Comparison of ENCODE assay signal across 1 cellular context in genomic region chr16:2755158-2755557, GRCh38.
TF ChIP-seq lines count a peak whose summit lies in the region.

No MANE protein-coding gene starts in this region.

TF ChIP-seq in K562, 482 proteins besides CTCF, POLR2A, EP300 and RAD21:
- TF ChIP-seq MBD2 (IDR thresholded peaks at IDR 0.05; ENCODE audit: borderline replicate concordance, low read depth) (no peak), HBP1 (CRISPR knock-in tag; IDR thresholded peaks at IDR 0.05) (0 out of 2 replicates have a peak, but pooled peaks have one; percentile 14), RBM14 (IDR thresholded peaks at IDR 0.05; ENCODE audit: borderline replicate concordance, insufficient read depth, low read depth, low read length) (no peak), SAFB (IDR thresholded peaks at IDR 0.05; ENCODE audit: borderline replicate concordance, low read depth, low read length) (no peak), ZKSCAN3 (CRISPR knock-in tag; IDR thresholded peaks at IDR 0.05) (no peak), NELFE (IDR thresholded peaks at IDR 0.05; ENCODE audit: insufficient read depth, insufficient read length) (no peak), SP1 (CRISPR knock-in tag; IDR thresholded peaks at IDR 0.05) (peak; percentile 53; the same call in 1 of the 2 replicates), SPI1 (IDR thresholded peaks at IDR 0.05; ENCODE audit: borderline replicate concordance, low read depth, low read length) (peak; percentile 31; the same call in 1 of the 2 replicates), KDM4B (IDR thresholded peaks at IDR 0.05; ENCODE audit: borderline replicate concordance in 2 of 2, low read depth in 1 of 2) (no peak), THRB (CRISPR knock-in tag; conservative IDR thresholded peaks at IDR 0.05) (0 out of 2 replicates have a peak, but pooled peaks have one; percentile 31), HIVEP1 (CRISPR knock-in tag; IDR thresholded peaks at IDR 0.05) (no peak), DIDO1 (tag; IDR thresholded peaks at IDR 0.05; ENCODE audit: low read depth) (no peak), TRIM25 (IDR thresholded peaks at IDR 0.05; ENCODE audit: borderline replicate concordance) (no peak), HNRNPH1 (optimal IDR thresholded peaks at IDR 0.05; ENCODE audit: low read depth, low read length) (no peak), SNIP1 (IDR thresholded peaks at IDR 0.05; ENCODE audit: low read depth) (0 out of 2 replicates have a peak, but pooled peaks have one; percentile 3), ATF4 (CRISPR knock-in tag; IDR thresholded peaks at IDR 0.05) (no peak), PCBP2 (IDR thresholded peaks at IDR 0.05; ENCODE audit: low read depth, low read length, poor library complexity, severe bottlenecking) (no peak), MYNN (IDR thresholded peaks at IDR 0.05) (no peak), MYNN (CRISPR knock-in tag; IDR thresholded peaks at IDR 0.05) (no peak), ZFP30 (CRISPR knock-in tag; IDR thresholded peaks at IDR 0.05; ENCODE audit: borderline replicate concordance) (no peak)
